19 cellular contexts compared by ENCODE assay signal in genomic region chr2:54525321-54525720, GRCh38.
DNase-seq lines count a peak whose midpoint lies in the region; ATAC-seq and TF ChIP-seq lines count a peak whose summit lies in the region.
"Had no signal": no experiment of that assay in that cellular context is flagged by ENCODE, and none has a peak within 500 bp of the region (broad histone marks: within the 10 kb centered on the region; RNA-seq: fewer than 3 reads in every experiment).

No MANE protein-coding gene starts in this region.

- H3K9ac ChIP-seq in colonic mucosa (ENCODE audit: low read depth in 2 of 2, low read length in 2 of 2) (no peak overlapping the region), endodermal cell (ENCODE audit: extremely low read depth, low read length, poor library complexity, severe bottlenecking) (no peak overlapping the region)

- TF ChIP-seq CTCF in heart right ventricle (IDR thresholded peaks at IDR 0.05) (no peak), colonic mucosa (IDR thresholded peaks at IDR 0.05) (no peak), osteocyte (IDR thresholded peaks at IDR 0.05) (no peak), upper lobe of right lung (IDR thresholded peaks at IDR 0.05) (no peak), endodermal cell (conservative IDR thresholded peaks at IDR 0.05) (no peak)

- DNase-seq in heart right ventricle (no peak), Right ventricle myocardium superior (no peak), colonic mucosa (no peak), osteocyte (ENCODE audit: extremely low spot score, unreplicated experiment) (no peak), upper lobe of right lung (no peak), endodermal cell (no peak), SKM-1 treated with dmso at 0.1 percent for 144 hours (lab: John Stamatoyannopoulos, UW; ENCODE audit: unreplicated experiment) (no peak)
- DNase-seq: GOT3, KBM-7, left colon, midbrain, ovary, transverse colon had no signal

- H3K4me1 ChIP-seq in heart right ventricle (peaks cover 19 to 98% (median 85%) of the 10 kb centered on the region in 9 donors), colonic mucosa (no peaks in the 10 kb centered on the region), upper lobe of right lung (peaks cover 19% of the 10 kb centered on the region), endodermal cell (ENCODE audit: control insufficient read depth, insufficient read depth, low read length) (no peaks in the 10 kb centered on the region)

- WGBS in heart right ventricle, 2 donors = 84 to 87% methylated on average over 9 of the region's 9 CpGs
- WGBS in endodermal cell (ENCODE audit: insufficient coverage in 1 of 2, insufficient read length in 1 of 2), 2 experiments = 96 to 97% methylated on average over 3 to 9 of the region's 9 CpGs

- H3K4me3 Mint-ChIP-seq in osteocyte (ENCODE audit: unreplicated experiment) (no peak overlapping the region), endodermal cell (no peak overlapping the region)
- H3K4me3 Mint-ChIP-seq: activated naive CD4-positive, alpha-beta T cell treated with anti-CD3 and anti-CD28 coated beads for 36 hours; natural killer cell treated with Interleukin-12 subunit alpha and Interleukin-12 subunit beta and Interleukin-15 and Interleukin-18, amount 100 ng/mL, for 72 hours; stimulated activated naive CD8-positive, alpha-beta T cell treated with anti-CD3 and anti-CD28 coated beads, Interleukin-15, Interleukin-2, amounts not matched to agents 100 ng/mL and 50 ng/mL, for 24 hours had no signal

- no peaks in the 10 kb centered on the region for H3K27me3 ChIP-seq in heart right ventricle
- no peaks in the 10 kb centered on the region for H3K27me3 ChIP-seq in colonic mucosa
- H3K27me3 ChIP-seq in upper lobe of right lung = no peaks in the 10 kb centered on the region
- H3K27me3 ChIP-seq in endodermal cell (ENCODE audit: control insufficient read depth, insufficient read depth, low read length, poor library complexity, severe bottlenecking) = no peaks in the 10 kb centered on the region
- H3K27me3 ChIP-seq: ovary, transverse colon had no signal

- H3K27ac ChIP-seq in heart right ventricle (peak overlapping the region in 9 of 10 donors; percentile 43 to 86 (median 70)), colonic mucosa (peak overlapping the region; percentile 13), upper lobe of right lung (peak overlapping the region; percentile 48), endodermal cell (ENCODE audit: low read depth, low read length) (no peak overlapping the region)
- H3K27ac ChIP-seq: ovary had no signal

- H3K9me3 Mint-ChIP-seq in osteocyte (ENCODE audit: unreplicated experiment) (no peaks in the 10 kb centered on the region), endodermal cell (no peaks in the 10 kb centered on the region)
- H3K9me3 Mint-ChIP-seq: activated naive CD4-positive, alpha-beta T cell treated with anti-CD3 and anti-CD28 coated beads for 36 hours; activated T-cell treated with anti-CD3 and anti-CD28 coated beads, Interleukin-2, amount 50 U/mL, for 72 hours; natural killer cell treated with Interleukin-12 subunit alpha and Interleukin-12 subunit beta and Interleukin-15 and Interleukin-18, amount 100 ng/mL, for 72 hours; stimulated activated naive CD8-positive, alpha-beta T cell treated with anti-CD3 and anti-CD28 coated beads, Interleukin-15, Interleukin-2, amounts not matched to agents 100 ng/mL and 50 ng/mL, for 24 hours had no signal

- H3K36me3 Mint-ChIP-seq in osteocyte (ENCODE audit: unreplicated experiment) (peaks cover 35% of the 10 kb centered on the region), endodermal cell (ENCODE audit: low read depth) (peaks cover 30% of the 10 kb centered on the region)
- H3K36me3 Mint-ChIP-seq: natural killer cell treated with Interleukin-12 subunit alpha and Interleukin-12 subunit beta and Interleukin-15 and Interleukin-18, amount 100 ng/mL, for 72 hours had no signal

- intact Hi-C loops in heart right ventricle (cut with DNase I) (loop anchor here in 6 of 10 donors (10.0 kb wide), 6 partner anchors 99 to 321 kb away; no protein-coding TSS in a partner anchor), Right ventricle myocardium superior (cut with DNase I) (loop anchor here (10.0 kb wide), 1 partner anchor 109 kb away; no protein-coding TSS in a partner anchor), colonic mucosa (cut with DNase I) (loop anchor here (10.0 kb wide), 2 partner anchors 99 to 129 kb away; no protein-coding TSS in a partner anchor), upper lobe of right lung (cut with DNase I) (no loop called here)

- ATAC-seq in heart right ventricle = no peak
- ATAC-seq in Right ventricle myocardium superior (ENCODE audit: poor library complexity) = no peak
- ATAC-seq in upper lobe of right lung = no peak
- no peak for ATAC-seq in GM21390 (IDR thresholded peaks at IDR 0.05; ENCODE audit: unreplicated experiment)
- ATAC-seq: left colon; natural killer cell treated with Interleukin-12 subunit alpha and Interleukin-12 subunit beta and Interleukin-15 and Interleukin-18, amount 100 ng/mL, for 72 hours; Panc1 had no signal

- peaks cover 56% of the 10 kb centered on the region for H3K4me1 Mint-ChIP-seq in osteocyte (ENCODE audit: unreplicated experiment)
- H3K4me1 Mint-ChIP-seq in endodermal cell = no peaks in the 10 kb centered on the region

- H3K27me3 Mint-ChIP-seq in osteocyte (ENCODE audit: unreplicated experiment) = no peaks in the 10 kb centered on the region
- no peaks in the 10 kb centered on the region for H3K27me3 Mint-ChIP-seq in endodermal cell (ENCODE audit: insufficient read depth)
- H3K27me3 Mint-ChIP-seq: natural killer cell treated with Interleukin-12 subunit alpha and Interleukin-12 subunit beta and Interleukin-15 and Interleukin-18, amount 100 ng/mL, for 72 hours; stimulated activated naive CD8-positive, alpha-beta T cell treated with anti-CD3 and anti-CD28 coated beads, Interleukin-15, Interleukin-2, amounts not matched to agents 100 ng/mL and 50 ng/mL, for 24 hours had no signal

- H3K4me3 ChIP-seq in heart right ventricle = no peak overlapping the region
- no peak overlapping the region for H3K4me3 ChIP-seq in colonic mucosa
- no peak overlapping the region for H3K4me3 ChIP-seq in upper lobe of right lung
- H3K4me3 ChIP-seq in endodermal cell (ENCODE audit: low read length) = no peak overlapping the region
- H3K4me3 ChIP-seq: ovary, transverse colon had no signal

- H3K9me3 ChIP-seq in heart right ventricle (no peaks in the 10 kb centered on the region), colonic mucosa (no peaks in the 10 kb centered on the region), upper lobe of right lung (no peaks in the 10 kb centered on the region), endodermal cell (ENCODE audit: control insufficient read depth, low read length) (no peaks in the 10 kb centered on the region)
- H3K9me3 ChIP-seq: ovary, transverse colon had no signal

- H3K27ac Mint-ChIP-seq in osteocyte (ENCODE audit: unreplicated experiment) = peak overlapping the region; percentile 67
- no peak overlapping the region for H3K27ac Mint-ChIP-seq in endodermal cell
- H3K27ac Mint-ChIP-seq: activated naive CD4-positive, alpha-beta T cell treated with anti-CD3 and anti-CD28 coated beads for 36 hours; activated T-cell treated with anti-CD3 and anti-CD28 coated beads, Interleukin-2, amount 50 U/mL, for 72 hours; natural killer cell treated with Interleukin-12 subunit alpha and Interleukin-12 subunit beta and Interleukin-15 and Interleukin-18, amount 100 ng/mL, for 72 hours; stimulated activated naive CD8-positive, alpha-beta T cell treated with anti-CD3 and anti-CD28 coated beads, Interleukin-15, Interleukin-2, amounts not matched to agents 100 ng/mL and 50 ng/mL, for 24 hours had no signal

- H3K36me3 ChIP-seq in heart right ventricle = peaks cover 0 to 62% (median 32%) of the 10 kb centered on the region in 9 donors
- H3K36me3 ChIP-seq in colonic mucosa = no peaks in the 10 kb centered on the region
- peaks cover 36% of the 10 kb centered on the region for H3K36me3 ChIP-seq in upper lobe of right lung
- H3K36me3 ChIP-seq in endodermal cell (ENCODE audit: control insufficient read depth, insufficient read depth, low read length) = peaks cover 21% of the 10 kb centered on the region
- H3K36me3 ChIP-seq: ovary had no signal
